ENCODE assay signal across 14 cellular contexts in the genomic region with DNA sequence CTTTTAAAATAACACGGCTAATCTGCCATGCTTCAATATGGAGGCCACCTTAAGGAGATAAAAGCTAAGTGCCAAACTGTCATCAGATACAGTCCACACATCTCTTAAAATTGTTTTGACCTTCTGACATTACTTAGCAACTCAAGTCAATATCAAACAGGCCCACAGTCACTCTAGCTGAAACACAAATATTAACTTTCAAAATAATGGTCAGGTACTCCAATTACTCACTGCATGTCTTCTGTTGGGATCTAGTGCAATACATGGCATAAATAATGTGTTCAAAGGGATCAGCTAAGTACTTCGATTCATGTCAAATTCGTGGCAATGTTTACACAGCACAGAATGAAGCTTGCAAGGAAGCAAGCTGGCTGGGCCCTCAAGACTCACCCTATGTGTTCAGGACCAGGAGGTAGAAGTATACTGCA.
DNase-seq lines count a peak whose midpoint lies in the region; TF ChIP-seq lines count a peak whose summit lies in the region.
"Had no signal": no experiment of that assay in that cellular context is flagged by ENCODE, and none has a peak within 500 bp of the region (broad histone marks: within the 10 kb centered on the region; RNA-seq: fewer than 3 reads in every experiment).

No MANE protein-coding gene starts in this region.

- intact Hi-C loops in adrenal gland (cut with DNase I) = no loop called here

- no peaks in the 10 kb centered on the region for H3K4me1 ChIP-seq in adrenal gland (replicated peaks in 1 of 2)

- H3K4me3 ChIP-seq in adrenal gland = no peak overlapping the region

- DNase-seq in DMS153 (lab: John Stamatoyannopoulos, UW) = peak; percentile 33
- no peak for DNase-seq in DMS153 treated with DMSO at 0.1 percent for 48 hours (lab: John Stamatoyannopoulos, UW; ENCODE audit: unreplicated experiment)
- DNase-seq in NCI-H510A treated with DMSO at 0.1 percent for 48 hours (lab: John Stamatoyannopoulos, UW) = peak; percentile 96
- no peak for DNase-seq in endothelial cell (ENCODE audit: low spot score)
- no peak for DNase-seq in substantia nigra (lab: John Stamatoyannopoulos, UW)
- no peak for DNase-seq in adrenal gland
- DNase-seq in NOMO-1 treated with dmso at 0.1 percent for 144 hours (lab: John Stamatoyannopoulos, UW; ENCODE audit: unreplicated experiment) = no peak
- no peak for DNase-seq in activated effector memory CD4-positive, alpha-beta T cell treated with anti-CD3 and anti-CD28 coated beads, Interleukin-2, amount 50 U/mL, for 16 hours
- DNase-seq: activated CD8-positive, alpha-beta T cell treated with anti-CD3 and anti-CD28 coated beads for 36 hours; amygdala; CD4-positive, CD25-positive, alpha-beta regulatory T cell; GF-D8; hypothalamus; posterior cingulate gyrus had no signal

- no peaks in the 10 kb centered on the region for H3K9me3 ChIP-seq in adrenal gland (replicated peaks in 1 of 3)

- no peaks in the 10 kb centered on the region for H3K36me3 Mint-ChIP-seq in endothelial cell (ENCODE audit: low read depth, unreplicated experiment)
- H3K36me3 Mint-ChIP-seq: CD4-positive, CD25-positive, alpha-beta regulatory T cell had no signal

- H3K27me3 Mint-ChIP-seq in endothelial cell (ENCODE audit: unreplicated experiment) = no peaks in the 10 kb centered on the region
- H3K27me3 Mint-ChIP-seq: CD4-positive, CD25-positive, alpha-beta regulatory T cell had no signal

- peaks cover 28% of the 10 kb centered on the region for H3K4me1 Mint-ChIP-seq in endothelial cell (ENCODE audit: unreplicated experiment)

- no peak for TF ChIP-seq CTCF in endothelial cell (IDR thresholded peaks at IDR 0.05; ENCODE audit: unreplicated experiment)
- no peak for TF ChIP-seq CTCF in adrenal gland (IDR thresholded peaks at IDR 0.05)

- H3K27ac ChIP-seq in substantia nigra (ENCODE audit: low read depth, low read length, poor library complexity, severe bottlenecking) = peak overlapping the region; percentile 86
- H3K27ac ChIP-seq in adrenal gland = no peak overlapping the region

- no peak overlapping the region for H3K4me3 Mint-ChIP-seq in endothelial cell (ENCODE audit: unreplicated experiment)
- H3K4me3 Mint-ChIP-seq: activated CD8-positive, alpha-beta T cell treated with anti-CD3 and anti-CD28 coated beads for 36 hours; CD4-positive, CD25-positive, alpha-beta regulatory T cell had no signal

- no peaks in the 10 kb centered on the region for H3K27me3 ChIP-seq in adrenal gland

- no peak for TF ChIP-seq POLR2A in adrenal gland (IDR thresholded peaks at IDR 0.05)

- H3K9me3 Mint-ChIP-seq in endothelial cell (ENCODE audit: unreplicated experiment) = no peaks in the 10 kb centered on the region
- H3K9me3 Mint-ChIP-seq: activated CD8-positive, alpha-beta T cell treated with anti-CD3 and anti-CD28 coated beads for 36 hours; CD4-positive, CD25-positive, alpha-beta regulatory T cell had no signal

- WGBS in adrenal gland, 4 donors = 41 to 56% (median 52%) methylated on average over 3 of the region's 3 CpGs

- H3K36me3 ChIP-seq in adrenal gland (replicated peaks in 1 of 2) = no peaks in the 10 kb centered on the region

- peak overlapping the region; percentile 32 for H3K27ac Mint-ChIP-seq in endothelial cell (ENCODE audit: unreplicated experiment)
- H3K27ac Mint-ChIP-seq: activated CD8-positive, alpha-beta T cell treated with anti-CD3 and anti-CD28 coated beads for 36 hours; CD4-positive, CD25-positive, alpha-beta regulatory T cell had no signal

Comparison
In these comparisons a context has a peak if more than half of its experiments do, and no peak if none do; other contexts are left out.
1. DNase-seq: peak in DMS153 (single experiment) and NCI-H510A treated with DMSO at 0.1 percent for 48 hours (single experiment); none in DMS153 treated with DMSO at 0.1 percent for 48 hours (single experiment), endothelial cell (single experiment), substantia nigra (0 of 49), adrenal gland (0 of 7), NOMO-1 treated with dmso at 0.1 percent for 144 hours (single experiment) and activated effector memory CD4-positive, alpha-beta T cell treated with anti-CD3 and anti-CD28 coated beads, Interleukin-2, amount 50 U/mL, for 16 hours (single experiment).